Comparison of ENCODE assay signal across 29 cellular contexts in the genomic region with DNA sequence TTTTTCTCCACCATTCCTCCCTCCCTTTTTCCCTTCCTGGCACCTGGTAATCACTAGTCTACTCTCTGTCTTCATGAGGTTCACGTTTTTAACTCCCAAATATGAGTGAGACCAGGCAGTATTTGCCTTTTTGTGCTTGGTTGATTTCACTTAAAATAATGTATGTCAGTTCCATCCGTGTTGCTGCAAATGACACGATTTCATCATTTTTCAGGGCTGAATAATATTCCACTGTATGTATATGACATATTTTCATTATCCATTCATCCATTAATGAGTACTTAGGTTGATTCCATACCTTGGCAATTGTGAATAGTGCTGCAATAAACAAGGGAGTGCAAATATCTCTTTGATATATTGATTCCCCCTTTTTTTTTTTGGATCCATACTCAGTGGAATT.
"Had no signal": no experiment of that assay in that cellular context is flagged by ENCODE, and none has a peak within 500 bp of the region (broad histone marks: within the 10 kb centered on the region; RNA-seq: fewer than 3 reads in every experiment).

No MANE protein-coding gene starts in this region.

- H3K9me3 Mint-ChIP-seq: type B pancreatic cell had no signal

- ATAC-seq: stimulated activated effector memory CD8-positive, alpha-beta T cell treated with anti-CD3 and anti-CD28 coated beads, Interleukin-12 subunit alpha, Interleukin-12 subunit beta, amount 100 ng/mL, for 72 hours; stimulated activated memory B cell treated with anti-CD40 and anti-IgM and Interleukin-4, amounts not matched to agents 10 μg/mL and 1 μg/mL and 100 μg/mL, for 72 hours; stimulated activated naive B cell treated with anti-CD40 and anti-IgM and Interleukin-4, amounts not matched to agents 10 μg/mL and 1 μg/mL and 100 μg/mL, for 72 hours; stimulated activated naive CD8-positive, alpha-beta T cell treated with anti-CD3 and anti-CD28 coated beads, Interleukin-15, amount 100 ng/mL, for 72 hours; stimulated activated naive CD8-positive, alpha-beta T cell treated with anti-CD3 and anti-CD28 coated beads, Interleukin-15, Interleukin-2, amounts not matched to agents 100 U/mL and 50 U/mL, for 24 hours; upper lobe of right lung had no signal

- H3K4me3 ChIP-seq: stomach, suprapubic skin, testis, thoracic aorta, thyroid gland, tibial artery, tibial nerve, transverse colon, upper lobe of left lung, upper lobe of right lung, uterus, vagina had no signal

- H3K27me3 ChIP-seq: stomach, suprapubic skin, testis, thyroid gland, tibial artery, tibial nerve, transverse colon, upper lobe of left lung, upper lobe of right lung, uterus, vagina had no signal

- H3K36me3 ChIP-seq: stomach, suprapubic skin, thoracic aorta, thyroid gland, tibial artery, tibial nerve, transverse colon, upper lobe of left lung, upper lobe of right lung, uterus, vagina had no signal

- H3K27me3 Mint-ChIP-seq: stimulated activated memory B cell treated with anti-CD40 and anti-IgM and Interleukin-4, amounts not matched to agents 10 μg/mL and 1 μg/mL and 100 μg/mL, for 72 hours; stimulated activated naive B cell treated with anti-CD40 and anti-IgM and Interleukin-4, amounts not matched to agents 10 μg/mL and 1 μg/mL and 100 μg/mL, for 72 hours; stimulated activated naive CD8-positive, alpha-beta T cell treated with anti-CD3 and anti-CD28 coated beads, Interleukin-15, amount 100 ng/mL, for 72 hours; stimulated activated naive CD8-positive, alpha-beta T cell treated with anti-CD3 and anti-CD28 coated beads, Interleukin-15, Interleukin-2, amounts not matched to agents 100 ng/mL and 50 ng/mL, for 24 hours; type B pancreatic cell had no signal

- FAIRE-seq: urothelium cell line had no signal

- H3K4me1 Mint-ChIP-seq: stimulated activated effector memory CD8-positive, alpha-beta T cell treated with anti-CD3 and anti-CD28 coated beads, Interleukin-12 subunit alpha, Interleukin-12 subunit beta, amount 100 ng/mL, for 72 hours; stimulated activated memory B cell treated with anti-CD40 and anti-IgM and Interleukin-4, amounts not matched to agents 10 μg/mL and 1 μg/mL and 100 μg/mL, for 72 hours; stimulated activated naive B cell treated with anti-CD40 and anti-IgM and Interleukin-4, amounts not matched to agents 10 μg/mL and 1 μg/mL and 100 μg/mL, for 72 hours; stimulated activated naive CD8-positive, alpha-beta T cell treated with anti-CD3 and anti-CD28 coated beads, Interleukin-15, amount 100 ng/mL, for 72 hours had no signal

- H3K27ac Mint-ChIP-seq: stimulated activated effector memory CD8-positive, alpha-beta T cell treated with anti-CD3 and anti-CD28 coated beads, Interleukin-12 subunit alpha, Interleukin-12 subunit beta, amount 100 ng/mL, for 72 hours; stimulated activated memory B cell treated with anti-CD40 and anti-IgM and Interleukin-4, amounts not matched to agents 10 μg/mL and 1 μg/mL and 100 μg/mL, for 72 hours; stimulated activated naive B cell treated with anti-CD40 and anti-IgM and Interleukin-4, amounts not matched to agents 10 μg/mL and 1 μg/mL and 100 μg/mL, for 72 hours; stimulated activated naive CD8-positive, alpha-beta T cell treated with anti-CD3 and anti-CD28 coated beads, Interleukin-15, amount 100 ng/mL, for 72 hours; stimulated activated naive CD8-positive, alpha-beta T cell treated with anti-CD3 and anti-CD28 coated beads, Interleukin-15, Interleukin-2, amounts not matched to agents 100 ng/mL and 50 ng/mL, for 24 hours; type B pancreatic cell had no signal

- H3K4me3 Mint-ChIP-seq: stimulated activated effector memory CD8-positive, alpha-beta T cell treated with anti-CD3 and anti-CD28 coated beads, Interleukin-12 subunit alpha, Interleukin-12 subunit beta, amount 100 ng/mL, for 72 hours; stimulated activated memory B cell treated with anti-CD40 and anti-IgM and Interleukin-4, amounts not matched to agents 10 μg/mL and 1 μg/mL and 100 μg/mL, for 72 hours; stimulated activated naive B cell treated with anti-CD40 and anti-IgM and Interleukin-4, amounts not matched to agents 10 μg/mL and 1 μg/mL and 100 μg/mL, for 72 hours; stimulated activated naive CD8-positive, alpha-beta T cell treated with anti-CD3 and anti-CD28 coated beads, Interleukin-15, amount 100 ng/mL, for 72 hours; stimulated activated naive CD8-positive, alpha-beta T cell treated with anti-CD3 and anti-CD28 coated beads, Interleukin-15, Interleukin-2, amounts not matched to agents 100 ng/mL and 50 ng/mL, for 24 hours; type B pancreatic cell had no signal

- H3K9me3 ChIP-seq: suprapubic skin, testis, thoracic aorta, thyroid gland, tibial artery, tibial nerve, transverse colon, upper lobe of left lung, upper lobe of right lung, uterus, vagina had no signal

- H3K27ac ChIP-seq: stomach, suprapubic skin, testis, thoracic aorta, thyroid gland, tibial artery, tibial nerve, transverse colon, upper lobe of left lung, upper lobe of right lung, uterus, vagina had no signal

- H3K36me3 Mint-ChIP-seq: stimulated activated effector memory CD8-positive, alpha-beta T cell treated with anti-CD3 and anti-CD28 coated beads, Interleukin-12 subunit alpha, Interleukin-12 subunit beta, amount 100 ng/mL, for 72 hours; stimulated activated memory B cell treated with anti-CD40 and anti-IgM and Interleukin-4, amounts not matched to agents 10 μg/mL and 1 μg/mL and 100 μg/mL, for 72 hours; stimulated activated naive B cell treated with anti-CD40 and anti-IgM and Interleukin-4, amounts not matched to agents 10 μg/mL and 1 μg/mL and 100 μg/mL, for 72 hours; type B pancreatic cell had no signal

- H3K4me1 ChIP-seq: stomach, suprapubic skin, testis, thyroid gland, tibial artery, tibial nerve, transverse colon, upper lobe of left lung, upper lobe of right lung, uterus, vagina had no signal

- DNase-seq: stimulated activated CD4-positive, alpha-beta T cell treated with anti-CD3 and anti-CD28 coated beads, Interleukin-2, amount 100 ng/mL, for 48 hours; stimulated activated CD4-positive, alpha-beta T cell treated with anti-CD3 and anti-CD28 coated beads, Interleukin-4, amount 100 ng/mL, for 1 hour; stimulated activated CD4-positive, alpha-beta T cell treated with anti-CD3 and anti-CD28 coated beads, Interleukin-4, amount 100 ng/mL, for 24 hours; stimulated activated CD4-positive, alpha-beta T cell treated with anti-CD3 and anti-CD28 coated beads, Interleukin-4, amount 100 ng/mL, for 4 hours; stimulated activated CD8-positive, alpha-beta memory T cell treated with anti-CD3 and anti-CD28 coated beads, Interleukin-4, amount 100 ng/mL, for 48 hours; stimulated activated naive B cell treated with anti-CD40 and anti-IgM and Interleukin-4, amounts not matched to agents 10 μg/mL and 1 μg/mL and 100 μg/mL, for 72 hours; stimulated activated naive CD4-positive, alpha-beta T cell; stimulated activated naive CD4-positive, alpha-beta T cell treated with Interleukin-2 at 50 U/mL for 16 hours; stimulated activated naive CD8-positive, alpha-beta T cell treated with anti-CD3 and anti-CD28 coated beads, Interleukin-15, amount 100 ng/mL, for 72 hours; stimulated activated naive CD8-positive, alpha-beta T cell treated with anti-CD3 and anti-CD28 coated beads, Interleukin-15, Interleukin-2, amounts not matched to agents 100 U/mL and 50 U/mL, for 24 hours; stomach; substantia nigra; testis; thyroid gland; tibial artery; transverse colon; trophoblast cell; upper lobe of left lung; upper lobe of right lung; uterus had no signal
